12 cellular contexts compared by ENCODE assay signal in the genomic region with DNA sequence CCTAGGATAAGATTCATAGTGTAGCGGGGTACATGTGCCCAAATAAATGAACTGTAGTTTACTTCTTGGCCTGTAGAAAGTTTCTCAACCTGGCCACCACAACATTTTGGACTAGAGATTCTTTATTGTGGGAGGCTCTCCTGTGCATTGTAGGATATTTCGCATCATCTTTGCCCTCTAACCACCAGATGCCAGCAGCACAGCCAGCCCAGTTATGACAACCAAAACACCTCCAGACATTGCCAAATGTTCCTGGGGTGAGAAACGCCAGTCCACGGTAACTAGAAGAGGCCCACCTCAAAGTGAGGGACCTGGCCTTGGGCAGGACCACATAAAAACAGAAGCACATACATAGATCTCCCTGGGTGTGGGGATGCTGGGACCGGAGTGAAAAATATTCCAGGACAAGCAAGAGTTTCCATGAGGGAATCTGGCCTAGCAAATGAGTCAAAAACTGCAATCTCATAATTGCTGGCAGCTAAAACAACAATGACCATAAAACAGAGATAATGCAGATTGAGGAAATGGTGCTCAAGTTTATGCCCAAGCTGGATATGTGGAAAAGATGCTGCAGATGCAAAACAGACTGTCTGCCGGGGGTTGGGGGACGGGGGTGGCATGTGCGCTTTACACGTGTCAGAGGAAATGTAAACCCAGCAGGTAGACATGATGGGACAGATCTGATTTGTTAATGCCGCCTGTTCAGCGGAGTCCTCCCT. TPM values are rescaled to one million over a fixed set of nuclear protein-coding genes. Genes with fewer than 3 reads are reported as not detected.
DNase-seq lines count a peak whose midpoint lies in the region; ATAC-seq lines count a peak whose summit lies in the region.
"Had no signal": no experiment of that assay in that cellular context is flagged by ENCODE, and none has a peak within 500 bp of the region (broad histone marks: within the 10 kb centered on the region; RNA-seq: fewer than 3 reads in every experiment).

No MANE protein-coding gene starts in this region.

- CTCF ChIA-PET in CD8-positive, alpha-beta memory T cell (lab: Charles Lee): interaction anchor here (1.2 kb wide), 1 partner anchor 21 kb away, joined by 3 read pairs; no protein-coding TSS in a partner anchor

- no peaks in the 10 kb centered on the region for H3K9me3 ChIP-seq in CD8-positive, alpha-beta memory T cell (ENCODE audit: low read length)
- H3K9me3 ChIP-seq: psoas muscle had no signal

- no peaks in the 10 kb centered on the region for H3K9me3 Mint-ChIP-seq in CD8-positive, alpha-beta memory T cell
- H3K9me3 Mint-ChIP-seq in immature natural killer cell: no peaks in the 10 kb centered on the region
- no peaks in the 10 kb centered on the region for H3K9me3 Mint-ChIP-seq in stimulated activated memory B cell treated with anti-CD40 and anti-IgM and Interleukin-4, amounts not matched to agents 10 μg/mL and 1 μg/mL and 100 μg/mL, for 72 hours

- H3K4me1 Mint-ChIP-seq in CD8-positive, alpha-beta memory T cell: peaks cover 81 to 95% (median 94%) of the 10 kb centered on the region in 3 donors
- H3K4me1 Mint-ChIP-seq in immature natural killer cell: peaks cover 94 to 95% of the 10 kb centered on the region in 2 donors
- peaks cover 28% of the 10 kb centered on the region for H3K4me1 Mint-ChIP-seq in stimulated activated memory B cell treated with anti-CD40 and anti-IgM and Interleukin-4, amounts not matched to agents 10 μg/mL and 1 μg/mL and 100 μg/mL, for 72 hours

- DNase-seq in AG20443 (ENCODE audit: low spot score): peak; percentile 34
- DNase-seq in CD8-positive, alpha-beta memory T cell: no peak
- DNase-seq in amniotic epithelial cell (ENCODE audit: low read depth): peak; percentile 40
- DNase-seq in immature natural killer cell: no peak
- no peak for DNase-seq in NCI-H1694 (lab: John Stamatoyannopoulos, UW)
- DNase-seq: activated CD4-positive, CD25-positive, alpha-beta regulatory T cell; activated T-cell treated with anti-CD3 and anti-CD28 coated beads, Interleukin-2, amount 50 U/mL, for 1 hour; NCI-H69; psoas muscle; stimulated activated CD4-positive, alpha-beta T cell treated with anti-CD3 and anti-CD28 coated beads, Interleukin-15, amount 100 ng/mL, for 24 hours had no signal

- peak overlapping the region in 3 of 7 donors; percentile 3 to 10 (median 10) for H3K4me3 Mint-ChIP-seq in CD8-positive, alpha-beta memory T cell
- peak overlapping the region; percentile 6 to 78 (median 65) for H3K4me3 Mint-ChIP-seq in immature natural killer cell
- no peak overlapping the region for H3K4me3 Mint-ChIP-seq in stimulated activated memory B cell treated with anti-CD40 and anti-IgM and Interleukin-4, amounts not matched to agents 10 μg/mL and 1 μg/mL and 100 μg/mL, for 72 hours

- H3K4me3 ChIP-seq in CD8-positive, alpha-beta memory T cell (ENCODE audit: low read length): no peak overlapping the region
- H3K4me3 ChIP-seq: psoas muscle had no signal

- peak overlapping the region; percentile 58 to 85 (median 78) for H3K27ac Mint-ChIP-seq in CD8-positive, alpha-beta memory T cell
- peak overlapping the region; percentile 80 to 95 (median 89) for H3K27ac Mint-ChIP-seq in immature natural killer cell
- no peak overlapping the region for H3K27ac Mint-ChIP-seq in stimulated activated memory B cell treated with anti-CD40 and anti-IgM and Interleukin-4, amounts not matched to agents 10 μg/mL and 1 μg/mL and 100 μg/mL, for 72 hours

- H3K4me1 ChIP-seq in CD8-positive, alpha-beta memory T cell (ENCODE audit: insufficient read depth, low read length): peaks cover 69% of the 10 kb centered on the region

- no peak for ATAC-seq in GM21367 (IDR thresholded peaks at IDR 0.05; ENCODE audit: unreplicated experiment)
- ATAC-seq in stimulated activated memory B cell treated with anti-CD40 and anti-IgM and Interleukin-4, amounts not matched to agents 10 μg/mL and 1 μg/mL and 100 μg/mL, for 72 hours: no peak
- ATAC-seq: psoas muscle had no signal

- peaks cover 0 to 73% (median 22%) of the 10 kb centered on the region in 3 donors for H3K36me3 Mint-ChIP-seq in CD8-positive, alpha-beta memory T cell
- peaks cover 8 to 37% (median 19%) of the 10 kb centered on the region in 3 donors for H3K36me3 Mint-ChIP-seq in immature natural killer cell
- peaks cover 19% of the 10 kb centered on the region for H3K36me3 Mint-ChIP-seq in stimulated activated memory B cell treated with anti-CD40 and anti-IgM and Interleukin-4, amounts not matched to agents 10 μg/mL and 1 μg/mL and 100 μg/mL, for 72 hours

- peaks cover 8% of the 10 kb centered on the region for H3K36me3 ChIP-seq in CD8-positive, alpha-beta memory T cell (ENCODE audit: insufficient read depth, low read length)

- H3K27me3 ChIP-seq in CD8-positive, alpha-beta memory T cell (ENCODE audit: insufficient read depth, low read length, poor library complexity, severe bottlenecking): no peaks in the 10 kb centered on the region

- H3K27ac ChIP-seq in CD8-positive, alpha-beta memory T cell (ENCODE audit: low read depth, low read length): no peak overlapping the region
- H3K27ac ChIP-seq: psoas muscle had no signal

- no peaks in the 10 kb centered on the region for H3K27me3 Mint-ChIP-seq in CD8-positive, alpha-beta memory T cell
- H3K27me3 Mint-ChIP-seq in immature natural killer cell (ENCODE audit: low read depth in 3 of 3): peaks cover 0 to 13% (median 9%) of the 10 kb centered on the region in 3 donors
- no peaks in the 10 kb centered on the region for H3K27me3 Mint-ChIP-seq in stimulated activated memory B cell treated with anti-CD40 and anti-IgM and Interleukin-4, amounts not matched to agents 10 μg/mL and 1 μg/mL and 100 μg/mL, for 72 hours

- POLR2A ChIA-PET in CD8-positive, alpha-beta memory T cell (lab: Charles Lee): interaction anchor here (0.6 to 1.5 kb wide), 2 partner anchors 14 to 28 kb away, joined by 3 to 4 read pairs; no protein-coding TSS in a partner anchor

RNA-seq across cellular contexts. Expression of a gene that starts 39.7 kb away (rescaled TPM):
- total RNA-seq in CD8-positive, alpha-beta memory T cell: 10 to 100 TPM; 55.1 to 56.6 TPM
- 110 TPM for polyA plus RNA-seq in CD8-positive, alpha-beta memory T cell
- polyA plus RNA-seq in immature natural killer cell: 100 to 1,000 TPM; 110 to 197 (median 136) TPM

Comparison
In these comparisons a context has a peak if more than half of its experiments do, and no peak if none do; other contexts are left out.
1. DNase-seq: peak in AG20443 (single experiment) and amniotic epithelial cell (single experiment); none in CD8-positive, alpha-beta memory T cell (0 of 5), immature natural killer cell (0 of 3) and NCI-H1694 (single experiment).